10 cellular contexts compared by ENCODE assay signal in the genomic region with DNA sequence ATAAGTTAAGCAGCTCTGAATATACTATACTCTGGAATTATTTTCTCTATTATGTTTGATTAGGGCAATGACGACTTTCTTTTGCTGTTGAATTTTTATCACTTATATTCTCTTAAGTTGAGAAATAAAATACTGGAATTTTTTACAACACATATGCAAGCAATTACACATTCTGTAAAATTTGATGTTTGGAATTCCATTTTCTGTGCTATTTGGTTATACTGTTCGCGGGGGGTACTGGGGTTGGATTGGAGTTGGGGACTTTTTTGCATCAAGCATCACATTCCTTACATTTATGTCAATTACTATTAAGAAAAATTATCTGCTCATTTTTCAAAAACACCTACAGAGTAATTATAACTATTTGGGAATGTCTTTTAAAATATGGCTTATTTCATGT. TPM values are rescaled to one million over a fixed set of nuclear protein-coding genes. Genes with fewer than 3 reads are reported as not detected.
A peak's percentile ranks its signal among the peaks of the same experiment; 100 is the strongest.
DNase-seq lines count a peak whose midpoint lies in the region; ATAC-seq and TF ChIP-seq lines count a peak whose summit lies in the region.
"Had no signal": no experiment of that assay in that cellular context is flagged by ENCODE, and none has a peak within 500 bp of the region (broad histone marks: within the 10 kb centered on the region; RNA-seq: fewer than 3 reads in every experiment).

No MANE protein-coding gene starts in this region.

- no peaks in the 10 kb centered on the region for H3K4me1 ChIP-seq in ES-I3 (ENCODE audit: insufficient read depth, low read length)
- H3K4me1 ChIP-seq in iPS-20b (ENCODE audit: insufficient read depth, low read length) = peaks cover 16% of the 10 kb centered on the region
- peaks cover 0 to 7% (median 0%) of the 10 kb centered on the region in 3 donors for H3K4me1 ChIP-seq in skeletal muscle tissue (ENCODE audit: control insufficient read depth in 3 of 3, insufficient read depth in 3 of 3, low read length in 3 of 3)
- H3K4me1 ChIP-seq: pancreas had no signal

- H3K4me3 ChIP-seq in astrocyte of the cerebellum (ENCODE audit: low read depth, low read length) = peak overlapping the region; percentile 78
- peak overlapping the region; percentile 44 for H3K4me3 ChIP-seq in iPS-20b (ENCODE audit: low read length)
- H3K4me3 ChIP-seq in skeletal muscle tissue (ENCODE audit: low read length in 3 of 3) = peak overlapping the region in 1 of 3 donors; percentile 73

- in situ Hi-C loops in astrocyte of the cerebellum (cut with HindIII; ENCODE audit: low sequenced_read_pairs) = loop anchor here (10.0 kb wide), 1 partner anchor 63 kb away; no protein-coding TSS in a partner anchor

- DNase-seq in astrocyte of the cerebellum (ENCODE audit: low read depth) (no peak), NCI-H345 (lab: John Stamatoyannopoulos, UW) (no peak)
- DNase-seq in activated CD4-positive, CD25-positive, alpha-beta regulatory T cell (lab: John Stamatoyannopoulos, UW) = no peak
- DNase-seq: KG1, pancreas had no signal

- H3K9ac ChIP-seq in ES-I3 (ENCODE audit: low read depth, low read length) = peak overlapping the region; percentile 97; the same call in 1 of the 2 replicates
- no peak overlapping the region for H3K9ac ChIP-seq in iPS-20b (ENCODE audit: low read depth, low read length)
- peak overlapping the region in 1 of 3 donors; percentile 5 for H3K9ac ChIP-seq in skeletal muscle tissue (ENCODE audit: low read depth in 1 of 3, low read length in 3 of 3)

- H3K36me3 ChIP-seq in ES-I3 (ENCODE audit: insufficient read depth, low read length) (no peaks in the 10 kb centered on the region), iPS-20b (ENCODE audit: insufficient read depth, low read depth, low read length) (no peaks in the 10 kb centered on the region), skeletal muscle tissue (ENCODE audit: control insufficient read depth in 3 of 3, insufficient read depth in 3 of 3, low read length in 3 of 3) (no peaks in the 10 kb centered on the region)
- H3K36me3 ChIP-seq: pancreas had no signal

- H3K9me3 ChIP-seq in ES-I3 (ENCODE audit: control insufficient read depth, insufficient read depth, low read length) (no peaks in the 10 kb centered on the region), iPS-20b (ENCODE audit: insufficient read depth, low read depth, low read length) (no peaks in the 10 kb centered on the region), skeletal muscle tissue (ENCODE audit: control insufficient read depth in 3 of 3, low read length in 3 of 3) (no peaks in the 10 kb centered on the region)
- H3K9me3 ChIP-seq: pancreas had no signal

- no peak overlapping the region for H3K27ac ChIP-seq in iPS-20b (ENCODE audit: low read length)
- peak overlapping the region; percentile 8 for H3K27ac ChIP-seq in skeletal muscle tissue (ENCODE audit: low read depth, low read length)
- H3K27ac ChIP-seq: pancreas had no signal

- no peak for TF ChIP-seq CTCF in astrocyte of the cerebellum (IDR thresholded peaks at IDR 0.05; ENCODE audit: low read depth, low read length, missing control alignments)

- H3K27me3 ChIP-seq in iPS-20b (ENCODE audit: insufficient read depth, low read length) (no peaks in the 10 kb centered on the region), skeletal muscle tissue (ENCODE audit: control insufficient read depth in 3 of 3, insufficient read depth in 3 of 3, low read length in 3 of 3) (no peaks in the 10 kb centered on the region)

- ATAC-seq in GM18861 (IDR thresholded peaks at IDR 0.05; ENCODE audit: unreplicated experiment) = no peak
- ATAC-seq in GM19455 (IDR thresholded peaks at IDR 0.05; ENCODE audit: unreplicated experiment) = no peak
- ATAC-seq: pancreas had no signal

RNA-seq across cellular contexts. Expression of a gene that starts 2.1 kb away (rescaled TPM):
- 404 TPM for total RNA-seq in skeletal muscle tissue
